ENCODE assay signal across 20 cellular contexts in the genomic region with DNA sequence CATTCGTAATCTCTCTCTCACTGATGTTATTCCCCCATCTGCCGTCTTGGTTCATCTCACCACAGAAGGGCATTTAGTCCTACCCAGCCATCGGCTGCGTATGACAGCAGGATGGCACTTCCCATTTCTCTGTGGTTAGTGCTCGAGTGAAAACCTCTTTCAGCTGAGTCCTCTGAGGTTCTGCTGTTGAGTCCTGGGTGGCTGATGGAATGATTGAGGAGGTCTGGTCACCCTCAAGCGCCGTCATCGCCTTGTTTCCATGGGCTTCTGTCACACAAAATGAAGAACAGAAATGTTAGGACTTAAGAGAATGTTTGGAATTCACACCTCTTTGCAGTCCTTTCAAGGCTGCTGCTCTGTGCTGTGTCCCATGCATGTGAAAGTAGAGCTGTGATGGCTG. TPM values are rescaled to one million over a fixed set of nuclear protein-coding genes. Genes with fewer than 3 reads are reported as not detected.
DNase-seq lines count a peak whose midpoint lies in the region; ATAC-seq, FAIRE-seq and TF ChIP-seq lines count a peak whose summit lies in the region.
"Had no signal": no experiment of that assay in that cellular context is flagged by ENCODE, and none has a peak within 500 bp of the region (broad histone marks: within the 10 kb centered on the region; RNA-seq: fewer than 3 reads in every experiment).

No MANE protein-coding gene starts in this region.

- H3K4me3 ChIP-seq in astrocyte (ENCODE audit: insufficient read depth, low read depth, low read length): no peak overlapping the region
- H3K4me3 ChIP-seq: gastrocnemius medialis, PC-9, sigmoid colon had no signal

- FAIRE-seq in astrocyte (lab: Jason Lieb, UNC): no peak

- H3K36me3 Mint-ChIP-seq in IgD-negative memory B cell (peaks cover 4% of the 10 kb centered on the region), astrocyte (ENCODE audit: low read depth, unreplicated experiment) (peaks cover 24% of the 10 kb centered on the region), naive B cell (no peaks in the 10 kb centered on the region)

- no peaks in the 10 kb centered on the region for H4K20me1 ChIP-seq in astrocyte (ENCODE audit: insufficient read depth, low read length)

- H3K4me1 Mint-ChIP-seq in IgD-negative memory B cell (peaks cover 6 to 12% (median 11%) of the 10 kb centered on the region in 3 donors), astrocyte (ENCODE audit: low read depth, unreplicated experiment) (peaks cover 17% of the 10 kb centered on the region), naive B cell (peaks cover 23 to 28% (median 28%) of the 10 kb centered on the region in 3 donors)

- peaks cover 2% of the 10 kb centered on the region for H3K9me3 ChIP-seq in astrocyte (ENCODE audit: insufficient read depth, low read depth, low read length)
- H3K9me3 ChIP-seq: gastrocnemius medialis had no signal

- H3K4me2 ChIP-seq in astrocyte (ENCODE audit: low read length): no peak overlapping the region
- H3K4me2 ChIP-seq: PC-9 had no signal

- H3K27ac ChIP-seq in astrocyte (ENCODE audit: low read depth, low read length): no peak overlapping the region
- H3K27ac ChIP-seq: PC-9, sigmoid colon had no signal

- H3K4me3 Mint-ChIP-seq in IgD-negative memory B cell (no peak overlapping the region), astrocyte (ENCODE audit: unreplicated experiment) (no peak overlapping the region), naive B cell (peak overlapping the region in 2 of 8 donors; percentile 13 to 15)

- no peak for TF ChIP-seq CTCF in astrocyte (IDR thresholded peaks at IDR 0.05; ENCODE audit: insufficient read depth, low read depth, low read length)

- no peaks in the 10 kb centered on the region for H3K27me3 ChIP-seq in astrocyte (ENCODE audit: insufficient read depth, low read length)
- H3K27me3 ChIP-seq: gastrocnemius medialis, sigmoid colon had no signal

- no peaks in the 10 kb centered on the region for H3K79me2 ChIP-seq in astrocyte (ENCODE audit: insufficient read depth, low read length)

- H3K36me3 ChIP-seq in astrocyte (ENCODE audit: insufficient read depth, low read length): peaks cover 2% of the 10 kb centered on the region

- DNase-seq in CD1c-positive myeloid dendritic cell (ENCODE audit: extremely low spot score): peak; percentile 69
- DNase-seq in astrocyte (ENCODE audit: low read depth): no peak
- no peak for DNase-seq in naive B cell
- no peak for DNase-seq in stimulated activated CD4-positive, alpha-beta T cell treated with anti-CD3 and anti-CD28 coated beads, Interleukin-4, amount 100 ng/mL, for 24 hours
- no peak for DNase-seq in RPMI8226
- DNase-seq: C1 segment of cervical spinal cord; cerebellar nuclear complex; gastrocnemius medialis; NCI-H187; NCI-H510A treated with DMSO at 0.1 percent for 48 hours; nucleus accumbens; PC-9; sigmoid colon; stimulated activated CD4-positive, alpha-beta T cell treated with anti-CD3 and anti-CD28 coated beads, Interleukin-2, amount 100 ng/mL, for 48 hours; T-helper 1 cell had no signal

- no peaks in the 10 kb centered on the region for H3K4me1 ChIP-seq in astrocyte (ENCODE audit: insufficient read depth, low read length)

- H3K9me3 Mint-ChIP-seq in IgD-negative memory B cell: no peaks in the 10 kb centered on the region
- no peaks in the 10 kb centered on the region for H3K9me3 Mint-ChIP-seq in astrocyte (ENCODE audit: unreplicated experiment)
- peaks cover 0 to 2% (median 0%) of the 10 kb centered on the region in 7 donors for H3K9me3 Mint-ChIP-seq in naive B cell

- H3K27ac Mint-ChIP-seq in IgD-negative memory B cell (peak overlapping the region in 2 of 3 donors; percentile 51 to 59), astrocyte (ENCODE audit: unreplicated experiment) (peak overlapping the region; percentile 26), naive B cell (peak overlapping the region; percentile 12 to 89 (median 77))

- H3K27me3 Mint-ChIP-seq in IgD-negative memory B cell (no peaks in the 10 kb centered on the region), astrocyte (ENCODE audit: low read depth, unreplicated experiment) (no peaks in the 10 kb centered on the region), naive B cell (no peaks in the 10 kb centered on the region)

- ATAC-seq in naive B cell (ENCODE audit: low read depth in 2 of 2) (peak; percentile 75 to 79), GM18519 (IDR thresholded peaks at IDR 0.05; ENCODE audit: low FRiP score, unreplicated experiment) (no peak), HG03039 (IDR thresholded peaks at IDR 0.05; ENCODE audit: unreplicated experiment) (no peak)
- ATAC-seq: activated CD4-positive, CD25-positive, alpha-beta regulatory T cell treated with anti-CD3 and anti-CD28 coated beads, Interleukin-2, amount 50 U/mL, for 24 hours; gastrocnemius medialis; HCT116 had no signal

- no peak overlapping the region for H3K9ac ChIP-seq in astrocyte (ENCODE audit: low read length)

- no peak overlapping the region for H2AFZ ChIP-seq in astrocyte (ENCODE audit: low read depth, low read length)
- H2AFZ ChIP-seq: PC-9 had no signal

RNA-seq across cellular contexts. Expression of a gene that starts 9.4 kb away (rescaled TPM):
- polyA plus RNA-seq in IgD-negative memory B cell (14.9 TPM), naive B cell (ENCODE audit: low read depth in 6 of 6) (10 to 100 TPM in 4 of 6 donors, 1 to 10 TPM in 2; 7.3 to 19.2 (median 15.4) TPM)
- total RNA-seq in astrocyte: 39.4 and 41.2 TPM in 2 replicates

Comparison
In these comparisons a context has a peak if more than half of its experiments do, and no peak if none do; other contexts are left out.
1. H3K27ac Mint-ChIP-seq: peak in every context shown above with its lines; median percentile 77 in naive B cell; 55 in IgD-negative memory B cell; 26 in astrocyte.
2. ATAC-seq: peak in naive B cell (2 of 2); none in GM18519 (single experiment) and HG03039 (single experiment).